9 cellular contexts compared by ENCODE assay signal in the genomic region with DNA sequence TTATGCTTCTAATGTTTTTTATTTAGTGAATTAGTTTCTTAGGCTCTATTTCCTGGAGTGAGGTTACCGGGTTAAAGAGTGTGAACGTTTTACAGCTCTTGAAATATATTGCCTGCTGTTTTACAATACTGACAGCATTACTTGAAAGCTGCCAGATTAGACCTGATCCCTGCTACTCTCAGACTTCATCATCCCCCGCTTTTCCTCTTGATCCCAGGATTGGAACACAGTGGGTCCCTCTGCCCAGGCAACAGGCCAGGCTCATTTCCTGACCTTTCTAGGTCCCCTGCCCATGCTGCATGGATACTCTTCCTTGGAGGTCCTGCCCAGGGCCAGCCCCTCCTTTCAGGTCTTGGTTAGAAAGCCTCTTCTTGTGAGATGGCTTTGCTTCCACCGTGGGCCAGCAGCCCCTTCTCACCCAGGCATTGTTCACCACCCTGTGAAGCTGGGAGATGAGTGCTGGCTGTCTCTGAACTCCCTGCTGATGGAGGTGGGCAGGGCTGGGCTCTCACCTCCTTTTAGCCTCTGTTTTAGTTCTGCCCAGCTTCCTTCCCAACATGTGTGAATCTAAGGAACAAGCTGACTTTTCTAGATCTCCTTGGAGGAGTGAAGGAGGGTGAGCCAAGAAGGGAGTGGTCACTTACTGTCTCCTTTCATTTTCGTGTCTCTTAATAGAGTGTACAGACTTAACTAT. TPM values are rescaled to one million over a fixed set of nuclear protein-coding genes. Genes with fewer than 3 reads are reported as not detected.
A peak's percentile ranks its signal among the peaks of the same experiment; 100 is the strongest.
DNase-seq lines count a peak whose midpoint lies in the region; ATAC-seq and TF ChIP-seq lines count a peak whose summit lies in the region.
"Had no signal": no experiment of that assay in that cellular context is flagged by ENCODE, and none has a peak within 500 bp of the region (broad histone marks: within the 10 kb centered on the region; RNA-seq: fewer than 3 reads in every experiment).

No MANE protein-coding gene starts in this region.

- no peak for TF ChIP-seq CTCF in MCF 10A (IDR thresholded peaks at IDR 0.05; ENCODE audit: unreplicated experiment)
- no peak for TF ChIP-seq CTCF in breast epithelium (IDR thresholded peaks at IDR 0.05)
- no peak for TF ChIP-seq CTCF in mucosa of descending colon (IDR thresholded peaks at IDR 0.05)

- DNase-seq in MCF 10A (ENCODE audit: unreplicated experiment): peak; percentile 35
- DNase-seq in breast epithelium (ENCODE audit: low spot score in 2 of 2): no peak
- peak in 2 of 3 donors; percentile 63 to 66 for DNase-seq in mucosa of descending colon
- DNase-seq in A172 (ENCODE audit: low spot score): no peak
- DNase-seq in T-helper 9 cell: no peak
- DNase-seq in stimulated activated naive CD4-positive, alpha-beta T cell (lab: John Stamatoyannopoulos, UW): no peak
- DNase-seq: activated B cell treated with CpG ODN at 0.5 μM for 24 hours had no signal

- no peak for TF ChIP-seq POLR2A in breast epithelium (IDR thresholded peaks at IDR 0.05)

- peak overlapping the region; percentile 80 for H3K27ac Mint-ChIP-seq in MCF 10A (ENCODE audit: low read depth, unreplicated experiment)

- H3K4me3 ChIP-seq in breast epithelium (peak overlapping the region in 1 of 3 donors; percentile 13), duodenal mucosa (ENCODE audit: low read depth in 1 of 2, low read length in 2 of 2) (peak overlapping the region; percentile 52 to 61), mucosa of descending colon (no peak overlapping the region)

- CTCF ChIA-PET in MCF 10A (lab: Yijun Ruan, JAX): interaction anchor here (1.2 to 1.7 kb wide), 2 partner anchors 15 to 97 kb away, joined by 4 to 6 read pairs; no protein-coding TSS in a partner anchor

- H3K27ac ChIP-seq in breast epithelium: peak overlapping the region in 1 of 2 donors; percentile 59
- peak overlapping the region; percentile 79 for H3K27ac ChIP-seq in duodenal mucosa (ENCODE audit: low read depth, low read length)

- no peaks in the 10 kb centered on the region for H3K36me3 ChIP-seq in breast epithelium
- H3K36me3 ChIP-seq in duodenal mucosa (ENCODE audit: control insufficient read depth in 1 of 2, insufficient read depth in 2 of 2, low read length in 2 of 2): no peaks in the 10 kb centered on the region
- H3K36me3 ChIP-seq in mucosa of descending colon (ENCODE audit: low read depth): no peaks in the 10 kb centered on the region

- peak overlapping the region; percentile 7 for H3K4me3 Mint-ChIP-seq in MCF 10A (ENCODE audit: unreplicated experiment)

- H3K4me1 Mint-ChIP-seq in MCF 10A (ENCODE audit: insufficient read depth, unreplicated experiment): peaks cover 50% of the 10 kb centered on the region

- peaks cover 0 to 26% of the 10 kb centered on the region in 2 donors for H3K4me1 ChIP-seq in breast epithelium
- peaks cover 57 to 72% of the 10 kb centered on the region in 2 donors for H3K4me1 ChIP-seq in duodenal mucosa (ENCODE audit: control insufficient read depth in 1 of 2, insufficient read depth in 2 of 2, low read length in 2 of 2)
- peaks cover 67% of the 10 kb centered on the region for H3K4me1 ChIP-seq in mucosa of descending colon (ENCODE audit: low read depth)

- intact Hi-C loops in MCF 10A (cut with micrococcal nuclease) (no loop called here), breast epithelium (cut with DNase I; ENCODE audit: low total_unique reads) (no loop called here), mucosa of descending colon (cut with DNase I, micrococcal nuclease) (no loop called here)

- POLR2A ChIA-PET in MCF 10A (lab: Yijun Ruan, JAX): interaction anchor here (0.6 to 7.0 kb wide), 3 partner anchors 17 to 1737 kb away, joined by 3 to 93 read pairs (median 3); a partner anchor contains a TSS

- peak overlapping the region; percentile 73 to 81 for H3K9ac ChIP-seq in duodenal mucosa (ENCODE audit: low read depth in 1 of 2, low read length in 2 of 2)

- H3K36me3 Mint-ChIP-seq in MCF 10A (ENCODE audit: insufficient read depth, unreplicated experiment): peaks cover 33% of the 10 kb centered on the region

- H3K9me3 Mint-ChIP-seq in MCF 10A (ENCODE audit: unreplicated experiment): no peaks in the 10 kb centered on the region
- H3K9me3 Mint-ChIP-seq: activated B cell treated with CpG ODN at 0.5 μM for 24 hours had no signal

- H3K9me3 ChIP-seq in breast epithelium (no peaks in the 10 kb centered on the region), duodenal mucosa (ENCODE audit: control insufficient read depth in 1 of 2, low read length in 2 of 2) (no peaks in the 10 kb centered on the region), mucosa of descending colon (no peaks in the 10 kb centered on the region)

- no peaks in the 10 kb centered on the region for H3K27me3 Mint-ChIP-seq in MCF 10A (ENCODE audit: insufficient read depth, unreplicated experiment)
- H3K27me3 Mint-ChIP-seq: activated B cell treated with CpG ODN at 0.5 μM for 24 hours had no signal

- no TSS peak for BruUV-seq in MCF 10A (replicated peaks; lab: Mats Ljungman, UMichigan)

- ATAC-seq in mucosa of descending colon (peak; percentile 82), HG02852 (IDR thresholded peaks at IDR 0.05; ENCODE audit: unreplicated experiment) (no peak)

- H3K27me3 ChIP-seq in breast epithelium (no peaks in the 10 kb centered on the region), duodenal mucosa (ENCODE audit: control insufficient read depth in 1 of 2, insufficient read depth in 2 of 2, low read length in 2 of 2) (no peaks in the 10 kb centered on the region)

RNA-seq across cellular contexts. Expression of a gene that starts 15.5 kb away (rescaled TPM):
- total RNA-seq in MCF 10A (2022) (47.4 and 50.1 TPM in 2 replicates), breast epithelium (10 to 100 TPM; 60.3 to 70.4 (median 62.9) TPM), mucosa of descending colon (10 to 100 TPM; 72.0 to 88.4 (median 73.3) TPM)
- 28.9 and 34.1 TPM in 2 replicates for total RNA-seq in A172 (2014; rRNA removed; shearing (Covaris generic))

RNA-seq across cellular contexts. Expression of a gene that starts 17.4 kb away (rescaled TPM):
- total RNA-seq in MCF 10A (2022) (152 and 162 TPM in 2 replicates), breast epithelium (100 to 1,000 TPM in 1 of 3 donors, 10 to 100 TPM in 2; 71.0 to 103 (median 89.6) TPM), mucosa of descending colon (100 to 1,000 TPM; 168 to 215 (median 209) TPM)
- total RNA-seq in A172 (2014; rRNA removed; shearing (Covaris generic)): 57.1 and 65.1 TPM in 2 replicates

Comparison
In these comparisons a context has a peak if more than half of its experiments do, and no peak if none do; other contexts are left out.
1. DNase-seq: peak in MCF 10A (single experiment) and mucosa of descending colon (2 of 3); none in breast epithelium (0 of 2), A172 (single experiment), T-helper 9 cell (single experiment) and stimulated activated naive CD4-positive, alpha-beta T cell (0 of 6).